Comparison of ENCODE assay signal across 15 cellular contexts in the genomic region with DNA sequence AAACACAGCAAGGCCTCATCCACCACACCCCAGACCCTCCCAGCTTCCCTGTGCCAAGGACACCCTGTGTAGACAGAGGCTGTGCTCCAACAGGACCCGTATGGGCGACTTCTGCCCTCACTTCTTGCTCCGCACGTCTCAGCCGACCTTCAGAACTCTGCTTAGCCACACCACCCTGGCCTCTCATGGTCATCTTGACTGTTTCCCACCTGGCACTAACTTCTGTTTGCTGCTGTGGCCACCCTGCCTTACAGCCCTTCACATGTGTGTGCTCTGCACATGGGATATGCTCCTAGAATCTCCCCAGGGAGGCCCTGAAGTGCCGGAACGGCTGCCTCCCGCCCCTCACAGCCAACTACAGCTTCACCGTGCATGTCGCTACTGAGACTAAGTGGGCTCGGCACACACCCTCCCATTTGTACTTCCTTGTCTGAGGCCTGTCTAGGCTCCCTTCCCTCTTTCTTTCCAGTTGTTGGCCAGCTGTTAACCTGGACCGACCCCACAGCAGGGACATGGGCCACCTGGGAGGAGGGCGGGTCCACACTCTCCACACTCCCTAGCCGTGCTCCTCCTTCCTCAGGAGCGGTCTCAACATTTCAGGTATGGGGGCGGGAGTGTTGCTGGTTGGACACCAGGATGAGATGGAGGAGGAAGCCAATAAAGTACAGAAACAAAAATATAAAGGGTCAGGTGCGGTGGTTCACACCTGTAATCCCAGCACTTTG.
DNase-seq lines count a peak whose midpoint lies in the region; ATAC-seq, FAIRE-seq and TF ChIP-seq lines count a peak whose summit lies in the region.
"Had no signal": no experiment of that assay in that cellular context is flagged by ENCODE, and none has a peak within 500 bp of the region (broad histone marks: within the 10 kb centered on the region; RNA-seq: fewer than 3 reads in every experiment).

No MANE protein-coding gene starts in this region.

- no peak for TF ChIP-seq EP300 in GM12878 (IDR thresholded peaks at IDR 0.05; ENCODE audit: borderline replicate concordance in 1 of 2, control insufficient read depth in 1 of 2, low read depth in 2 of 2, low read length in 2 of 2)

- H3K27ac ChIP-seq in GM12878 (ENCODE audit: control insufficient read depth, insufficient read depth): peak overlapping the region; percentile 77

- H3K36me3 ChIP-seq in GM12878 (ENCODE audit: control insufficient read depth in 2 of 2, insufficient read depth in 2 of 2, low read length in 1 of 2): peaks cover 16 to 19% of the 10 kb centered on the region in 2 experiments

- FAIRE-seq in GM12891 (lab: Jason Lieb, UNC) (peak; percentile 73), GM12878 (lab: Jason Lieb, UNC) (no peak)

- H3K4me2 ChIP-seq in GM12878 (ENCODE audit: control insufficient read depth, insufficient read depth): peak overlapping the region; percentile 85

- no peaks in the 10 kb centered on the region for H3K27me3 Mint-ChIP-seq in CD14-positive monocyte (ENCODE audit: low read depth in 3 of 3)
- H3K27me3 Mint-ChIP-seq: activated naive CD8-positive, alpha-beta T cell treated with anti-CD3 and anti-CD28 coated beads, Interleukin-2, amount 10 ng/mL, durations not matched to agents 7 days and 5 days had no signal

- TSS peak; percentile 21 for BruUV-seq in GM12878 (replicated peaks; lab: Mats Ljungman, UMichigan)

- H3K9me3 ChIP-seq in GM12878 (replicated peaks; ENCODE audit: control insufficient read depth, insufficient read depth, low read length): no peaks in the 10 kb centered on the region

- H3K36me3 Mint-ChIP-seq in CD14-positive monocyte: peaks cover 18 to 59% of the 10 kb centered on the region in 2 donors
- H3K36me3 Mint-ChIP-seq in stimulated activated effector memory CD8-positive, alpha-beta T cell treated with anti-CD3 and anti-CD28 coated beads, Interleukin-12 subunit alpha, Interleukin-12 subunit beta, amount 100 ng/mL, for 72 hours: no peaks in the 10 kb centered on the region

- H3K4me1 ChIP-seq in GM12878 (ENCODE audit: control insufficient read depth, insufficient read depth, low read length): peaks cover 38% of the 10 kb centered on the region

- POLR2A ChIA-PET in GM12878 (lab: Charles Lee): interaction anchor here (1.3 kb wide), 1 partner anchor 20 kb away, joined by 6 read pairs; no protein-coding TSS in a partner anchor

- no peak overlapping the region for H2AFZ ChIP-seq in GM12878 (ENCODE audit: control insufficient read depth, low read depth, low read length)

- H4K20me1 ChIP-seq in GM12878 (ENCODE audit: control insufficient read depth, insufficient read depth): no peaks in the 10 kb centered on the region

- H3K4me3 Mint-ChIP-seq in CD14-positive monocyte: no peak overlapping the region
- H3K4me3 Mint-ChIP-seq in stimulated activated effector memory CD8-positive, alpha-beta T cell treated with anti-CD3 and anti-CD28 coated beads, Interleukin-12 subunit alpha, Interleukin-12 subunit beta, amount 100 ng/mL, for 72 hours: no peak overlapping the region
- H3K4me3 Mint-ChIP-seq: activated naive CD8-positive, alpha-beta T cell treated with anti-CD3 and anti-CD28 coated beads, Interleukin-2, amount 10 ng/mL, durations not matched to agents 7 days and 5 days had no signal

- peak overlapping the region; percentile 8 for H3K9ac ChIP-seq in GM12878 (ENCODE audit: control insufficient read depth, insufficient read depth, low read length)

- SMC1A ChIA-PET in GM12878 (lab: Charles Lee; ENCODE audit: uncharacterized antibody, unreplicated experiment): interaction anchor here (5.1 kb wide), 1 partner anchor 81 kb away, joined by 23 read pairs; no protein-coding TSS in a partner anchor

- H3K4me1 Mint-ChIP-seq in CD14-positive monocyte: peaks cover 43% of the 10 kb centered on the region
- peaks cover 33% of the 10 kb centered on the region for H3K4me1 Mint-ChIP-seq in stimulated activated effector memory CD8-positive, alpha-beta T cell treated with anti-CD3 and anti-CD28 coated beads, Interleukin-12 subunit alpha, Interleukin-12 subunit beta, amount 100 ng/mL, for 72 hours

- in situ Hi-C loops in GM12878 (cut with MboI): no loop called here

- TF ChIP-seq CTCF in CD14-positive monocyte (IDR thresholded peaks at IDR 0.05) (no peak), GM12878 (IDR thresholded peaks at IDR 0.05 in 2 of 3, conservative IDR thresholded peaks at IDR 0.05 in 1 of 3; ENCODE audit: control insufficient read depth in 2 of 3, extremely low read depth in 1 of 3, insufficient read depth in 1 of 3, low read depth in 3 of 3, low read length in 3 of 3) (no peak), omental fat pad (IDR thresholded peaks at IDR 0.05) (no peak)

- no peak overlapping the region for H3K4me3 ChIP-seq in GM12878

- H3K27me3 ChIP-seq in GM12878 (replicated peaks in 1 of 2; ENCODE audit: control insufficient read depth in 2 of 2, insufficient read depth in 2 of 2, low read length in 1 of 2): no peaks in the 10 kb centered on the region

- CTCF ChIA-PET in GM12878 (lab: Yijun Ruan, JAX): no interaction called here

- H3K79me2 ChIP-seq in GM12878 (ENCODE audit: control insufficient read depth, insufficient read depth, low read length): peaks cover 13% of the 10 kb centered on the region

- RAD21 ChIA-PET in GM12878 (lab: Charles Lee; ENCODE audit: unreplicated experiment): interaction anchor here (1.7 to 2.2 kb wide), 2 partner anchors 8 to 76 kb away, joined by 3 to 11 read pairs; no protein-coding TSS in a partner anchor

- no peak for ATAC-seq in GM12878
- ATAC-seq in omental fat pad (ENCODE audit: low FRiP score): no peak
- no peak for ATAC-seq in HG03139 (IDR thresholded peaks at IDR 0.05; ENCODE audit: unreplicated experiment)
- no peak for ATAC-seq in stimulated activated effector memory CD8-positive, alpha-beta T cell treated with anti-CD3 and anti-CD28 coated beads, Interleukin-12 subunit alpha, Interleukin-12 subunit beta, amount 100 ng/mL, for 72 hours
- no peak for ATAC-seq in GM21576 (IDR thresholded peaks at IDR 0.05; ENCODE audit: unreplicated experiment)
- ATAC-seq: CD8-positive, alpha-beta T cell; PC-3 had no signal

- H3K9me3 Mint-ChIP-seq in CD14-positive monocyte: no peaks in the 10 kb centered on the region
- no peaks in the 10 kb centered on the region for H3K9me3 Mint-ChIP-seq in stimulated activated effector memory CD8-positive, alpha-beta T cell treated with anti-CD3 and anti-CD28 coated beads, Interleukin-12 subunit alpha, Interleukin-12 subunit beta, amount 100 ng/mL, for 72 hours
- H3K9me3 Mint-ChIP-seq: activated naive CD8-positive, alpha-beta T cell treated with anti-CD3 and anti-CD28 coated beads, Interleukin-2, amount 10 ng/mL, durations not matched to agents 7 days and 5 days; CD8-positive, alpha-beta T cell had no signal

- intact Hi-C loops in CD14-positive monocyte (cut with micrococcal nuclease): loop anchor here (5.0 to 10.0 kb wide), 2 partner anchors 70 to 323 kb away; a partner anchor contains a TSS
- intact Hi-C loops in GM12878 (cut with micrococcal nuclease; ENCODE audit: unreplicated experiment): loop anchor here (2.0 to 10.0 kb wide), 2 partner anchors 73 to 307 kb away; a partner anchor contains a TSS

- H3K27ac Mint-ChIP-seq in CD14-positive monocyte: peak overlapping the region; percentile 87 to 91 (median 89)
- no peak overlapping the region for H3K27ac Mint-ChIP-seq in stimulated activated effector memory CD8-positive, alpha-beta T cell treated with anti-CD3 and anti-CD28 coated beads, Interleukin-12 subunit alpha, Interleukin-12 subunit beta, amount 100 ng/mL, for 72 hours
- H3K27ac Mint-ChIP-seq: CD8-positive, alpha-beta T cell had no signal

- TF ChIP-seq RAD21 in GM12878 (IDR thresholded peaks at IDR 0.05; ENCODE audit: insufficient read depth, low read depth, low read length): no peak

- no peak for TF ChIP-seq POLR2A in GM12891 (IDR thresholded peaks at IDR 0.05; ENCODE audit: low read depth, low read length)
- no peak for TF ChIP-seq POLR2A in GM12878 (IDR thresholded peaks at IDR 0.05; ENCODE audit: low read depth, low read length)

- 97% methylated on average over 17 of the region's 17 CpGs for WGBS in GM12878 (ENCODE audit: insufficient coverage, insufficient replicate concordance, low lambda C conversion rate, missing lambda C conversion rate)

- DNase-seq in CD14-positive monocyte (ENCODE audit: low spot score): peak; percentile 38
- DNase-seq in GM12891 (ENCODE audit: insufficient read length, low spot score): no peak
- no peak for DNase-seq in GM12878 (ENCODE audit: low read depth, low spot score)
- peak; percentile 14 for DNase-seq in omental fat pad (ENCODE audit: low spot score)
- no peak for DNase-seq in stimulated activated effector memory CD8-positive, alpha-beta T cell treated with anti-CD3 and anti-CD28 coated beads, Interleukin-12 subunit alpha, Interleukin-12 subunit beta, amount 100 ng/mL, for 72 hours (ENCODE audit: low spot score in 2 of 2)
- DNase-seq in DMS53 (lab: John Stamatoyannopoulos, UW): no peak
- DNase-seq: activated CD4-positive, alpha-beta T cell treated with anti-CD3 and anti-CD28 coated beads, Interleukin-2, amount 50 U/mL, for 4 hours; activated naive CD8-positive, alpha-beta T cell treated with anti-CD3 and anti-CD28 coated beads, Interleukin-2, amount 10 ng/mL, durations not matched to agents 7 days and 5 days; NCI-H1694; PC-3; stimulated activated CD4-positive, alpha-beta T cell treated with anti-CD3 and anti-CD28 coated beads, Interleukin-4, amount 100 ng/mL, for 4 hours; T-helper 1 cell had no signal

TF ChIP-seq in GM12891, 5 proteins besides CTCF, POLR2A, EP300 and RAD21:
- TF ChIP-seq TAF1 (IDR thresholded peaks at IDR 0.05; ENCODE audit: low read depth, low read length): no peak
- no peak for TF ChIP-seq PAX5 (IDR thresholded peaks at IDR 0.05; ENCODE audit: insufficient read depth, low read length, severe bottlenecking)
- no peak for TF ChIP-seq POU2F2 (IDR thresholded peaks at IDR 0.05; ENCODE audit: low read depth, low read length)
- TF ChIP-seq POLR2AphosphoS5 (IDR thresholded peaks at IDR 0.05; ENCODE audit: low read depth, low read length): no peak

TF ChIP-seq in GM12878, 131 proteins besides CTCF, POLR2A, EP300 and RAD21 (continues in another document):
- TF ChIP-seq RB1 (IDR thresholded peaks at IDR 0.05; ENCODE audit: borderline replicate concordance) (no peak), GATAD2B (conservative IDR thresholded peaks at IDR 0.05; ENCODE audit: low read depth) (no peak), RELA (IDR thresholded peaks at IDR 0.05; ENCODE audit: borderline replicate concordance, partially characterized antibody) (no peak), PML (IDR thresholded peaks at IDR 0.05; ENCODE audit: low read length) (no peak), POLR2AphosphoS2 (IDR thresholded peaks at IDR 0.05; ENCODE audit: low read depth, low read length) (no peak), SPI1 (IDR thresholded peaks at IDR 0.05; ENCODE audit: borderline replicate concordance, insufficient read depth, low read depth, low read length) (no peak), FOXM1 (IDR thresholded peaks at IDR 0.05; ENCODE audit: low read depth, low read length) (no peak)

Comparison
In these comparisons a context has a peak if more than half of its experiments do, and no peak if none do; other contexts are left out.
1. DNase-seq: peak in CD14-positive monocyte (single experiment) and omental fat pad (single experiment); none in GM12891 (single experiment), GM12878 (single experiment), stimulated activated effector memory CD8-positive, alpha-beta T cell treated with anti-CD3 and anti-CD28 coated beads, Interleukin-12 subunit alpha, Interleukin-12 subunit beta, amount 100 ng/mL, for 72 hours (0 of 2) and DMS53 (single experiment).